Comparison of ENCODE assay signal across 8 cellular contexts in genomic region chr6:26595669-26596269, GRCh38. TPM values are rescaled to one million over a fixed set of nuclear protein-coding genes. Genes with fewer than 3 reads are reported as not detected.
A peak's percentile ranks its signal among the peaks of the same experiment; 100 is the strongest.
DNase-seq lines count a peak whose midpoint lies in the region; ATAC-seq and TF ChIP-seq lines count a peak whose summit lies in the region.

No MANE protein-coding gene starts in this region.

- peaks cover 37% of the 10 kb centered on the region for H3K27me3 Mint-ChIP-seq in osteocyte (ENCODE audit: unreplicated experiment)

- peaks cover 25% of the 10 kb centered on the region for H3K79me2 ChIP-seq in SK-N-SH (ENCODE audit: insufficient read depth)

- H3K36me3 ChIP-seq in HEK293 (ENCODE audit: control insufficient read depth in 2 of 2, insufficient read depth in 1 of 2, low read length in 2 of 2) (peaks cover 4 to 28% of the 10 kb centered on the region in 2 experiments; a peak in 2 of 3 replicates), SK-N-SH (replicated peaks in 1 of 2; ENCODE audit: control insufficient read depth in 1 of 2, insufficient read depth in 2 of 2, low read length in 1 of 2) (peaks cover 21 to 25% of the 10 kb centered on the region in 2 experiments), thymus (ENCODE audit: control insufficient read depth, insufficient read depth) (peaks cover 10% of the 10 kb centered on the region)

- H3K9me3 ChIP-seq in HEK293 (ENCODE audit: control insufficient read depth, insufficient read depth, low read depth, low read length) (no peaks in the 10 kb centered on the region), SK-N-SH (no peaks in the 10 kb centered on the region), thymus (ENCODE audit: control insufficient read depth) (no peaks in the 10 kb centered on the region)

- peak overlapping the region; percentile 95; the same call in 1 of the 2 replicates for H3K9ac ChIP-seq in SK-N-SH

- H3K4me3 ChIP-seq in HEK293 (ENCODE audit: low read depth, low read length) (peak overlapping the region; percentile 55), SK-N-SH (ENCODE audit: low read depth in 2 of 2, low read length in 1 of 2) (peak overlapping the region; percentile 72 to 94), thymus (ENCODE audit: low read length) (peak overlapping the region; percentile 70)

- POLR2A ChIA-PET in HEK293 (lab: Yijun Ruan, JAX) (interaction anchor here (0.6 to 2.5 kb wide), 20 partner anchors 19 to 564 kb away, joined by 3 to 25 read pairs (median 4); partner anchors contain the start of gene HMGN4), SK-N-SH (lab: Yijun Ruan, JAX) (interaction anchor here (0.6 to 1.2 kb wide), 4 partner anchors 19 to 58 kb away, joined by 3 to 8 read pairs (median 4); no protein-coding TSS in a partner anchor)

- H3K4me2 ChIP-seq in SK-N-SH: peak overlapping the region; percentile 91

- no peak overlapping the region for H3K27ac Mint-ChIP-seq in osteocyte (ENCODE audit: unreplicated experiment)

- no peaks in the 10 kb centered on the region for H3K27me3 ChIP-seq in SK-N-SH (ENCODE audit: insufficient read depth)
- H3K27me3 ChIP-seq in thymus (ENCODE audit: control insufficient read depth, insufficient read depth): peaks cover 25% of the 10 kb centered on the region

- H3K4me1 ChIP-seq in HEK293 (ENCODE audit: control insufficient read depth, insufficient read depth, low read length): peaks cover 4% of the 10 kb centered on the region; the same call in 1 of the 2 replicates
- H3K4me1 ChIP-seq in SK-N-SH (ENCODE audit: control insufficient read depth in 1 of 2, insufficient read depth in 2 of 2, low read depth in 1 of 2, low read length in 1 of 2): peaks cover 5 to 15% of the 10 kb centered on the region in 2 experiments; a peak in 3 of 4 replicates
- H3K4me1 ChIP-seq in thymus (ENCODE audit: control insufficient read depth, insufficient read depth, low read length): peaks cover 4% of the 10 kb centered on the region

- under 1% methylated on average over 28 of the region's 39 CpGs for WGBS in SK-N-SH (ENCODE audit: low lambda C conversion rate)
- under 1% methylated on average over 39 of the region's 39 CpGs for WGBS in thymus

- no peaks in the 10 kb centered on the region for H3K9me2 ChIP-seq in SK-N-SH

- ATAC-seq in Right ventricle myocardium inferior: peak; percentile 94

- intact Hi-C loops in Right ventricle myocardium inferior (cut with DNase I): loop anchor here (1.0 to 2.0 kb wide), 3 partner anchors 23 to 423 kb away; no protein-coding TSS in a partner anchor

- H3K9me3 Mint-ChIP-seq in osteocyte (ENCODE audit: unreplicated experiment): no peaks in the 10 kb centered on the region

- TF ChIP-seq CTCF in HEK293 (tag by site-specific recombination; IDR thresholded peaks at IDR 0.05) (peak; percentile 94), SK-N-SH (IDR thresholded peaks at IDR 0.05) (peak; percentile 97), osteocyte (IDR thresholded peaks at IDR 0.05) (peak; percentile 99)

- H3K36me3 Mint-ChIP-seq in osteocyte (ENCODE audit: unreplicated experiment): peaks cover 17% of the 10 kb centered on the region

- H3K4me3 Mint-ChIP-seq in osteocyte (ENCODE audit: unreplicated experiment): no peak overlapping the region

- H3K27ac ChIP-seq in HEK293 (ENCODE audit: extremely low read depth, low read depth, low read length): peak overlapping the region; percentile 48
- peak overlapping the region; percentile 89 to 90 for H3K27ac ChIP-seq in SK-N-SH (ENCODE audit: low read depth in 2 of 2, low read length in 1 of 2)
- no peak overlapping the region for H3K27ac ChIP-seq in thymus (ENCODE audit: low read depth)

- no peak for TF ChIP-seq EP300 in SK-N-SH (IDR thresholded peaks at IDR 0.05; ENCODE audit: borderline replicate concordance in 1 of 2, low read depth in 1 of 2, low read length in 1 of 2)

- peak; percentile 62 for TF ChIP-seq RAD21 in SK-N-SH (IDR thresholded peaks at IDR 0.05; ENCODE audit: low read length)

- peak overlapping the region; percentile 88 for H2AFZ ChIP-seq in SK-N-SH (ENCODE audit: low read depth)

- CTCF ChIA-PET in HEK293 (lab: Yijun Ruan, JAX) (interaction anchor here (0.5 to 6.0 kb wide), 39 partner anchors 10 to 645 kb away, joined by 3 to 152 read pairs (median 4); a partner anchor contains a TSS), SK-N-SH (lab: Yijun Ruan, JAX) (interaction anchor here (0.6 to 7.9 kb wide), 36 partner anchors 10 to 560 kb away, joined by 3 to 183 read pairs (median 5); partner anchors contain the start of genes BTN2A2 and HMGN4)

- no peaks in the 10 kb centered on the region for H4K20me1 ChIP-seq in SK-N-SH (ENCODE audit: insufficient read depth)

- DNase-seq in GDM1 (lab: John Stamatoyannopoulos, UW): peak; percentile 78
- peak; percentile 32 for DNase-seq in NCI-H1048 (lab: John Stamatoyannopoulos, UW)
- peak; percentile 79 for DNase-seq in SK-N-SH
- DNase-seq in activated naive CD4-positive, alpha-beta T cell treated with anti-CD3 and anti-CD28 coated beads, Interleukin-2, amount 50 U/mL, for 16 hours: peak; percentile 87
- DNase-seq in Right ventricle myocardium inferior (ENCODE audit: missing footprints): peak; percentile 98
- DNase-seq in osteocyte (ENCODE audit: extremely low spot score, unreplicated experiment): peak; percentile 95

- peaks cover 17% of the 10 kb centered on the region for H3K4me1 Mint-ChIP-seq in osteocyte (ENCODE audit: unreplicated experiment)

- peaks cover 27% of the 10 kb centered on the region for H3F3A ChIP-seq in SK-N-SH (replicated peaks; ENCODE audit: insufficient read depth)

TF ChIP-seq in HEK293, 187 proteins besides CTCF, POLR2A, EP300 and RAD21 (continues in another document):
- 0 out of 2 replicates have a peak, but pooled peaks have one; percentile 38 for TF ChIP-seq ZIC2 (tag by site-specific recombination; IDR thresholded peaks at IDR 0.05)
- peak; percentile 50; the same call in 1 of the 2 replicates for TF ChIP-seq ZNF639 (tag by site-specific recombination; IDR thresholded peaks at IDR 0.05)
- peak; percentile 23; the same call in 1 of the 2 replicates for TF ChIP-seq SP2 (tag by site-specific recombination; IDR thresholded peaks at IDR 0.05)
- peak; percentile 70 for TF ChIP-seq ZBTB17 (tag by site-specific recombination; IDR thresholded peaks at IDR 0.05)
- peak; percentile 19; the same call in 1 of the 2 replicates for TF ChIP-seq PRDM1 (tag by site-specific recombination; IDR thresholded peaks at IDR 0.05)
- peak; percentile 19; the same call in 1 of the 2 replicates for TF ChIP-seq MZF1 (tag by site-specific recombination; IDR thresholded peaks at IDR 0.05; ENCODE audit: borderline replicate concordance)
- peak; percentile 55 for TF ChIP-seq GLIS1 (tag by site-specific recombination; IDR thresholded peaks at IDR 0.05)
- peak; percentile 69 for TF ChIP-seq ZNF501 (tag by site-specific recombination; IDR thresholded peaks at IDR 0.05)
- TF ChIP-seq OSR2 (tag by site-specific recombination; IDR thresholded peaks at IDR 0.05): 0 out of 2 replicates have a peak, but pooled peaks have one; percentile 16
- peak; percentile 81 for TF ChIP-seq ZNF660 (tag by site-specific recombination; IDR thresholded peaks at IDR 0.05)

TF ChIP-seq in SK-N-SH, 30 proteins besides CTCF, POLR2A, EP300 and RAD21:
- TF ChIP-seq FOXM1 (IDR thresholded peaks at IDR 0.05; ENCODE audit: low read depth) (no peak), RCOR1 (IDR thresholded peaks at IDR 0.05; ENCODE audit: low read length) (peak; percentile 42; the same call in 1 of the 2 replicates), SMC3 (IDR thresholded peaks at IDR 0.05; ENCODE audit: low read depth, low read length) (peak; percentile 70), GATA2 (CRISPR knock-in tag; IDR thresholded peaks at IDR 0.05) (peak; percentile 75; the same call in 1 of the 2 replicates), CHD2 (IDR thresholded peaks at IDR 0.05; ENCODE audit: low read length, partially characterized antibody) (no peak), MAX (IDR thresholded peaks at IDR 0.05; ENCODE audit: low read depth) (peak; percentile 67; the same call in 1 of the 2 replicates), MXI1 (IDR thresholded peaks at IDR 0.05; ENCODE audit: low read depth, low read length) (peak; percentile 53; the same call in 1 of the 2 replicates), SIN3A (IDR thresholded peaks at IDR 0.05; ENCODE audit: borderline replicate concordance, low read depth, low read length) (0 out of 2 replicates have a peak, but pooled peaks have one; percentile 37)

RNA-seq across cellular contexts. Expression of gene ABT1, which starts 1.0 kb away (rescaled TPM):
- 15.4 and 18.4 TPM in 2 replicates for polyA plus RNA-seq in SK-N-SH (2012; rRNA removed)
- 10.1 and 15.2 TPM in 2 replicates for polyA plus RNA-seq in SK-N-SH (2012; cell fraction: cytosol; rRNA removed)
- polyA plus RNA-seq in SK-N-SH (2012; cell fraction: nucleus; rRNA removed): 9.9 and 12.9 TPM in 2 replicates
- 7.6 TPM for total RNA-seq in Right ventricle myocardium inferior
- total RNA-seq in osteocyte: 13.1 and 13.9 TPM in 2 replicates
- 25.0 TPM for polyA plus RNA-seq in thymus

RNA-seq across cellular contexts. Expression of gene HMGN4, which starts 57.6 kb away (rescaled TPM):
- polyA plus RNA-seq in SK-N-SH (2012; rRNA removed) (76.3 and 79.7 TPM in 2 replicates), thymus (62.1 TPM)
- polyA plus RNA-seq in SK-N-SH (2012; cell fraction: cytosol; rRNA removed): 98.3 and 103 TPM in 2 replicates
- polyA plus RNA-seq in SK-N-SH (2012; cell fraction: nucleus; rRNA removed): 27.6 and 48.3 TPM in 2 replicates
- total RNA-seq in Right ventricle myocardium inferior (29.0 TPM), osteocyte (45.0 and 49.2 TPM in 2 replicates)

Comparison
In these comparisons a context has a peak if more than half of its experiments do, and no peak if none do; other contexts are left out.
1. DNase-seq: peak in every context shown above with its lines; median percentile 98 in Right ventricle myocardium inferior; 95 in osteocyte; 87 in activated naive CD4-positive, alpha-beta T cell treated with anti-CD3 and anti-CD28 coated beads, Interleukin-2, amount 50 U/mL, for 16 hours; 79 in SK-N-SH; 78 in GDM1; 32 in NCI-H1048.